Comparison of ENCODE assay signal across 22 cellular contexts in the genomic region with DNA sequence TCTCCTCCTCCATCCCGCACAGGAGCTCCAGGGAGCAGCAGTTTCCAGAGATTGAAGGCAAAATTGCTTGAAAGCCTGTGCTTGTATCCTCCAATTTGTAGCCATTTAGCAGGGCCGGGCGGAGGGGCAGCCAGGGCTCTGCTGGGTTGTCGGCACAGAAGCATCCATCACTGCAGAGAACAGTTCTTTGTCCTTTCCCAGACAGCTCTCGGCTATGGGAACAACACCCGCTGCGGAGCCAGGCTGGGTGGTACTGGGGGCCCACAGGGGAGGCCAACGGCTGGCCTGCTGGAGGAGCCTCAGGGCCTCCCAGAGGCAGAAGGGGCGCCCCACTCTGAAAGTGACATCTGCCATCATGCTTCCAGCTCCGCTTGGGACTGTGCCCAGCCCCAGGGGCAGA. TPM values are rescaled to one million over a fixed set of nuclear protein-coding genes. Genes with fewer than 3 reads are reported as not detected.
"Had no signal": no experiment of that assay in that cellular context is flagged by ENCODE, and none has a peak within 500 bp of the region (broad histone marks: within the 10 kb centered on the region; RNA-seq: fewer than 3 reads in every experiment).

No MANE protein-coding gene starts in this region.

- H3K4me3 ChIP-seq: breast epithelium, esophagus squamous epithelium, lower lobe of right lung, right atrium auricular region, thyroid gland had no signal

- H3K9me3 ChIP-seq: breast epithelium, esophagus squamous epithelium, lower lobe of right lung, right atrium auricular region, thyroid gland had no signal

- H3K9me3 Mint-ChIP-seq: activated T-cell treated with anti-CD3 and anti-CD28 coated beads, Interleukin-2, amount 50 U/mL, for 72 hours; natural killer cell had no signal

- H3K4me3 Mint-ChIP-seq: activated T-cell treated with anti-CD3 and anti-CD28 coated beads, Interleukin-2, amount 50 U/mL, for 72 hours; natural killer cell had no signal

- DNase-seq: activated CD4-positive, alpha-beta T cell treated with anti-CD3 and anti-CD28 coated beads for 1 hour; activated effector memory CD4-positive, alpha-beta T cell treated with anti-CD3 and anti-CD28 coated beads, Interleukin-2, amount 50 U/mL, for 16 hours; activated naive CD4-positive, alpha-beta T cell treated with anti-CD3 and anti-CD28 coated beads, Interleukin-2, amount 50 U/mL, for 16 hours; activated T-cell treated with anti-CD3 and anti-CD28 coated beads, Interleukin-2, amount 50 U/mL, for 72 hours; aorta; effector CD8-positive, alpha-beta T cell; esophagus squamous epithelium; left cardiac atrium; lower lobe of right lung; natural killer cell; stimulated activated CD4-positive, alpha-beta T cell treated with anti-CD3 and anti-CD28 coated beads, Interleukin-2, amount 100 ng/mL, for 24 hours; stimulated activated naive CD4-positive, alpha-beta T cell treated with Interleukin-2 at 50 U/mL for 16 hours; T-helper 2 cell; thyroid gland; WERI-Rb-1 had no signal

- H3K36me3 ChIP-seq: breast epithelium, esophagus squamous epithelium, right atrium auricular region, thyroid gland had no signal

- FAIRE-seq: endothelial cell of umbilical vein had no signal

- H3K4me1 ChIP-seq: breast epithelium, esophagus squamous epithelium, lower lobe of right lung, right atrium auricular region, thyroid gland had no signal

- H3K27ac Mint-ChIP-seq: activated T-cell treated with anti-CD3 and anti-CD28 coated beads, Interleukin-2, amount 50 U/mL, for 72 hours; natural killer cell; progenitor cell of endocrine pancreas had no signal

- H3K27me3 ChIP-seq: thyroid gland had no signal

- H3K36me3 Mint-ChIP-seq: natural killer cell had no signal

- H3K4me1 Mint-ChIP-seq: natural killer cell had no signal

- ATAC-seq: activated T-cell treated with anti-CD3 and anti-CD28 coated beads, Interleukin-2, amount 50 U/mL, for 72 hours; left cardiac atrium; lower lobe of right lung; natural killer cell had no signal

- H3K27ac ChIP-seq: breast epithelium, esophagus squamous epithelium, lower lobe of right lung, right atrium auricular region, thyroid gland, WERI-Rb-1 had no signal

RNA-seq across cellular contexts. Expression of a gene that starts 7.8 kb away (rescaled TPM):
- total RNA-seq: activated CD8-positive, alpha-beta memory T cell treated with anti-CD3 and anti-CD28 coated beads for 36 hours; activated T-cell treated with anti-CD3 and anti-CD28 coated beads, Interleukin-2, amount 50 U/mL, for 72 hours; aorta; breast epithelium; endothelial cell of umbilical vein; esophagus squamous epithelium; left cardiac atrium; lower lobe of right lung; natural killer cell; omental fat pad; right atrium auricular region; subcutaneous adipose tissue; thyroid gland had no signal
- polyA plus RNA-seq: aorta, endothelial cell of umbilical vein had no signal
